ENCODE assay signal across 8 cellular contexts in genomic region chr12:113912761-113913295, GRCh38. TPM values are rescaled to one million over a fixed set of nuclear protein-coding genes. Genes with fewer than 3 reads are reported as not detected.
DNase-seq lines count a peak whose midpoint lies in the region; ATAC-seq and TF ChIP-seq lines count a peak whose summit lies in the region.

No MANE protein-coding gene starts in this region.

- H3K36me3 ChIP-seq in sigmoid colon, result peaks cover 0 to 75% (median 30%) of the 10 kb centered on the region in 4 donors

- ATAC-seq in GM19452 (IDR thresholded peaks at IDR 0.05; ENCODE audit: unreplicated experiment), result no peak

- TF ChIP-seq POLR2A in NB4 (IDR thresholded peaks at IDR 0.05; ENCODE audit: extremely low read depth, insufficient read length) (no peak), sigmoid colon (IDR thresholded peaks at IDR 0.05) (no peak)

- H3K27ac ChIP-seq in sigmoid colon, result no peak overlapping the region

- intact Hi-C loops in sigmoid colon (cut with DNase I), result loop anchor here (2.0 to 5.0 kb wide), 2 partner anchors 450 to 601 kb away; no protein-coding TSS in a partner anchor

- no peaks in the 10 kb centered on the region for H3K27me3 ChIP-seq in sigmoid colon

- DNase-seq in NCI-H510A treated with DMSO at 0.1 percent for 48 hours (lab: John Stamatoyannopoulos, UW) (peak; percentile 86), NCI-H510A (lab: John Stamatoyannopoulos, UW) (no peak), NB4 (ENCODE audit: low read depth) (peak; percentile 83), SW 1271 (lab: John Stamatoyannopoulos, UW) (peak; percentile 16 to 61), anterior cingulate cortex (lab: John Stamatoyannopoulos, UW) (peak in 56 of 58 donors; percentile 12 to 84 (median 50)), hepatic stellate cell (ENCODE audit: low spot score) (peak; percentile 81), sigmoid colon (no peak)

- no peak overlapping the region for H3K4me3 ChIP-seq in NB4 (ENCODE audit: low read depth, low read length)
- no peak overlapping the region for H3K4me3 ChIP-seq in sigmoid colon

- H3K4me1 ChIP-seq in sigmoid colon, result no peaks in the 10 kb centered on the region

- WGBS in sigmoid colon, 2 donors, result 53 to 58% methylated on average over 12 of the region's 12 CpGs

- TF ChIP-seq CTCF in NB4 (IDR thresholded peaks at IDR 0.05; ENCODE audit: low read depth, low read length) (peak; percentile 99), sigmoid colon (IDR thresholded peaks at IDR 0.05) (peak in 3 of 4 experiments; percentile 65 to 82 (median 79))

- H3K9me3 ChIP-seq in sigmoid colon, result no peaks in the 10 kb centered on the region

- TF ChIP-seq EP300 in sigmoid colon (IDR thresholded peaks at IDR 0.05), result no peak

RNA-seq across cellular contexts. Expression of gene RBM19, which starts 53.3 kb away (rescaled TPM):
- total RNA-seq in sigmoid colon, result 10 to 100 TPM; 22.2 to 42.7 (median 26.2) TPM
- 10 to 100 TPM in 1 of 3 donors, 1 to 10 TPM in 2; 5.3 to 23.6 (median 5.4) TPM for polyA plus RNA-seq in sigmoid colon

Comparison
In these comparisons a context has a peak if more than half of its experiments do, and no peak if none do; other contexts are left out.
1. DNase-seq: peak in NCI-H510A treated with DMSO at 0.1 percent for 48 hours (single experiment), NB4 (single experiment), SW 1271 (2 of 2), anterior cingulate cortex (56 of 58) and hepatic stellate cell (single experiment); none in NCI-H510A (single experiment) and sigmoid colon (single experiment).